ENCODE assay signal across 10 cellular contexts in the genomic region with DNA sequence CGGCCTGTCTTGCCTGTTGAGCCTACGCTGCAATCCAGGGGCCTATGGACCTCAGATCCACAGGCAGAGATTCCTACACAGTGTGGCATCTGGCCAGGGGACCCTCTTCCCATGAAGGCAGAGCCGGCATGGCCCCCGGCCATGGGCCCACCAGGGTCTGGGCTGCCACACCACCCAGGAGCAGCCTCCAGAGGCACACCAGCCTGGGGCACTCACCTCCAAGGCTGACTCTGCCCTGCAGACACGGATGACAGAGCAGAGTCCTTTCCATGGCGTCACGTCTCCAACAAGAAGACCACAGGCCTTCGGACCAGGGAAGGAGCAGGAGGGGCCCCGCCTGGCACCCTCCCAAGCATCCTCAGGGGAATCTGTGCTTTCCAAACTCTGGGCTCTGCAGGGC. TPM values are rescaled to one million over a fixed set of nuclear protein-coding genes. Genes with fewer than 3 reads are reported as not detected.
"Had no signal": no experiment of that assay in that cellular context is flagged by ENCODE, and none has a peak within 500 bp of the region (broad histone marks: within the 10 kb centered on the region; RNA-seq: fewer than 3 reads in every experiment).

No MANE protein-coding gene starts in this region.

- H3K4me2 ChIP-seq: KMS-11 had no signal

- H3K4me3 ChIP-seq: K562 had no signal

- ATAC-seq: HepG2, K562 had no signal

- FAIRE-seq: HepG2, K562 had no signal

- DNase-seq: IMR-90, KBM-7, KG1 had no signal

- H3K27ac ChIP-seq: HL-60, KMS-11 had no signal

- H3K9ac ChIP-seq: KMS-11 had no signal

RNA-seq across cellular contexts. Expression of gene HRH3, which starts 3.5 kb away (rescaled TPM):
- total RNA-seq: HT-29, HT1080, IMR-90, K562 had no signal
- polyA plus RNA-seq: HepG2, IgD-negative memory B cell, IMR-90, K562 had no signal
